Comparison of ENCODE assay signal across 13 cellular contexts in the genomic region with DNA sequence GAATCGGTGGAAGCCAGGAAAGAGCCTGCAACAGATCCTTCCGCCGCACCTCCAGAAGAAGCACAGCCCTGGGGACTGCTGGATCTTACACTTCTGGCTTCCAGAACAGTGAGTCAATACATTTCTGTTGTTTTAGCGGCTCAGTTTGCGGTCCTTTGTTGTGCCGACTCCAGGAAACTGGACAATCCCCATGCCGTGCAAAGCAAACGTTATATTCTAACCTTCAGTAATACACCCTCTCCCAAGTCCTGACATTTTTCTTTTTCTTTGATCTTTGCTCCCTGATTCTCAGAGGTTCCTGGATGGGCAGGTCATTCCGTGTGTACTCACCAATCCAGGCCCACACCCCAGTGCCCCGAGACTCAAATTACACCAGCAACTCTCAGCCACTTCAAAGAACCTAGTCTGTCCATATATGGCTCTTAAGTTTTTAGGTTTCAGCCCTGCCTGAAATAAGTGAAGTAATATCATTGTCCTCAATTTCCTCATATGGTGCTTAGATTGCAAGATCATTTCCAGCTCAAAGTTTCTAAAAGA.
A peak's percentile ranks its signal among the peaks of the same experiment; 100 is the strongest.
DNase-seq lines count a peak whose midpoint lies in the region; ATAC-seq lines count a peak whose summit lies in the region.
"Had no signal": no experiment of that assay in that cellular context is flagged by ENCODE, and none has a peak within 500 bp of the region (broad histone marks: within the 10 kb centered on the region; RNA-seq: fewer than 3 reads in every experiment).

No MANE protein-coding gene starts in this region.

- ATAC-seq in esophagus mucosa (peak; percentile 67), HG03354 (IDR thresholded peaks at IDR 0.05; ENCODE audit: poor library complexity, severe bottlenecking, unreplicated experiment) (no peak), HG02852 (IDR thresholded peaks at IDR 0.05; ENCODE audit: unreplicated experiment) (no peak)
- ATAC-seq: CD8-positive, alpha-beta T cell had no signal

- CTCF ChIA-PET in activated naive CD4-positive, alpha-beta T cell treated with anti-CD3 and anti-CD28 coated beads for 36 hours (lab: Charles Lee): no interaction called here

- DNase-seq in Daoy (ENCODE audit: low read depth): peak; percentile 80
- DNase-seq in MG63: peak; percentile 72
- DNase-seq in myocyte (ENCODE audit: low read depth): peak; percentile 67
- DNase-seq in inferior parietal cortex (ENCODE audit: extremely low spot score): no peak
- no peak for DNase-seq in activated naive CD4-positive, alpha-beta T cell treated with anti-CD3 and anti-CD28 coated beads for 36 hours
- DNase-seq: activated naive CD4-positive, alpha-beta T cell treated with anti-CD3 and anti-CD28 coated beads, Interleukin-2, amount 10 ng/mL, durations not matched to agents 7 days and 5 days; CD8-positive, alpha-beta T cell; SHP77 treated with DMSO at 0.1 percent for 48 hours had no signal

- no peaks in the 10 kb centered on the region for H3K27me3 ChIP-seq in MG63

- H3K9me3 Mint-ChIP-seq in activated naive CD4-positive, alpha-beta T cell treated with anti-CD3 and anti-CD28 coated beads for 36 hours: no peaks in the 10 kb centered on the region
- H3K9me3 Mint-ChIP-seq: activated naive CD4-positive, alpha-beta T cell treated with anti-CD3 and anti-CD28 coated beads, Interleukin-2, amount 10 ng/mL, durations not matched to agents 7 days and 5 days; CD8-positive, alpha-beta T cell; T-helper 2 cell treated with Interferon-gamma antibody and Interleukin-4, amounts not matched to agents 5 μg/mL and 100 μg/mL, for 36 hours had no signal

- H3K4me3 ChIP-seq in MG63: no peak overlapping the region

- H3K36me3 Mint-ChIP-seq in activated naive CD4-positive, alpha-beta T cell treated with anti-CD3 and anti-CD28 coated beads for 36 hours (ENCODE audit: low read depth): no peaks in the 10 kb centered on the region
- H3K36me3 Mint-ChIP-seq: activated naive CD4-positive, alpha-beta T cell treated with anti-CD3 and anti-CD28 coated beads, Interleukin-2, amount 10 ng/mL, durations not matched to agents 7 days and 5 days; CD8-positive, alpha-beta T cell had no signal

- no peaks in the 10 kb centered on the region for H3K36me3 ChIP-seq in MG63

- no peaks in the 10 kb centered on the region for H3K4me1 Mint-ChIP-seq in activated naive CD4-positive, alpha-beta T cell treated with anti-CD3 and anti-CD28 coated beads for 36 hours (ENCODE audit: low read depth)
- H3K4me1 Mint-ChIP-seq: activated naive CD4-positive, alpha-beta T cell treated with anti-CD3 and anti-CD28 coated beads, Interleukin-2, amount 10 ng/mL, durations not matched to agents 7 days and 5 days had no signal

- intact Hi-C loops in activated naive CD4-positive, alpha-beta T cell treated with anti-CD3 and anti-CD28 coated beads for 36 hours (cut with micrococcal nuclease): no loop called here

- H3K27me3 Mint-ChIP-seq in activated naive CD4-positive, alpha-beta T cell treated with anti-CD3 and anti-CD28 coated beads for 36 hours (ENCODE audit: low read depth): peaks cover 6% of the 10 kb centered on the region
- H3K27me3 Mint-ChIP-seq: activated naive CD4-positive, alpha-beta T cell treated with anti-CD3 and anti-CD28 coated beads, Interleukin-2, amount 10 ng/mL, durations not matched to agents 7 days and 5 days had no signal

- H3K4me3 Mint-ChIP-seq in activated naive CD4-positive, alpha-beta T cell treated with anti-CD3 and anti-CD28 coated beads for 36 hours: no peak overlapping the region
- H3K4me3 Mint-ChIP-seq: activated naive CD4-positive, alpha-beta T cell treated with anti-CD3 and anti-CD28 coated beads, Interleukin-2, amount 10 ng/mL, durations not matched to agents 7 days and 5 days; CD8-positive, alpha-beta T cell; nephron; T-helper 2 cell treated with Interferon-gamma antibody and Interleukin-4, amounts not matched to agents 5 μg/mL and 100 μg/mL, for 36 hours had no signal

- no peak overlapping the region for H3K27ac Mint-ChIP-seq in activated naive CD4-positive, alpha-beta T cell treated with anti-CD3 and anti-CD28 coated beads for 36 hours
- H3K27ac Mint-ChIP-seq: activated naive CD4-positive, alpha-beta T cell treated with anti-CD3 and anti-CD28 coated beads, Interleukin-2, amount 10 ng/mL, durations not matched to agents 7 days and 5 days; CD8-positive, alpha-beta T cell; T-helper 2 cell treated with Interferon-gamma antibody and Interleukin-4, amounts not matched to agents 5 μg/mL and 100 μg/mL, for 36 hours had no signal

- H3K9me3 ChIP-seq in MG63: no peaks in the 10 kb centered on the region

Comparison
In these comparisons a context has a peak if more than half of its experiments do, and no peak if none do; other contexts are left out.
1. DNase-seq: peak in Daoy (single experiment), MG63 (single experiment) and myocyte (single experiment); none in inferior parietal cortex (single experiment) and activated naive CD4-positive, alpha-beta T cell treated with anti-CD3 and anti-CD28 coated beads for 36 hours (single experiment).